In genomic region chr12:95462081-95462480, GRCh38 we compare ENCODE assay signal across 22 cellular contexts. TPM values are rescaled to one million over a fixed set of nuclear protein-coding genes. Genes with fewer than 3 reads are reported as not detected.
A peak's percentile ranks its signal among the peaks of the same experiment; 100 is the strongest.
DNase-seq lines count a peak whose midpoint lies in the region; ATAC-seq and TF ChIP-seq lines count a peak whose summit lies in the region.
"Had no signal": no experiment of that assay in that cellular context is flagged by ENCODE, and none has a peak within 500 bp of the region (broad histone marks: within the 10 kb centered on the region; RNA-seq: fewer than 3 reads in every experiment).

No MANE protein-coding gene starts in this region.

- ATAC-seq in HCT116 (no peak), left lobe of liver (peak; percentile 73), right lobe of liver (peak; percentile 61 to 83 (median 74))
- ATAC-seq: A549, GM23338 had no signal

- H3K36me3 ChIP-seq in HCT116 (ENCODE audit: control insufficient read depth in 1 of 2, insufficient read depth in 2 of 2, low read length in 2 of 2) (no peaks in the 10 kb centered on the region), Loucy (ENCODE audit: insufficient read depth, low read length) (no peaks in the 10 kb centered on the region), right lobe of liver (no peaks in the 10 kb centered on the region)
- H3K36me3 ChIP-seq: BE2C; BLaER1 treated with 17β-estradiol and CSF1 and Interleukin-3, amounts not matched to agents 10 nM and 100 nM had no signal

- no TSS peak for BruUV-seq in HCT116 (replicated peaks; lab: Mats Ljungman, UMichigan)

- H3K4me1 ChIP-seq in HCT116 (ENCODE audit: control insufficient read depth in 1 of 2, insufficient read depth in 2 of 2, low read length in 2 of 2) (peaks cover 21 to 26% of the 10 kb centered on the region in 2 experiments; a peak in 3 of 4 replicates), Loucy (ENCODE audit: insufficient read depth, low read length, poor library complexity, severe bottlenecking) (no peaks in the 10 kb centered on the region), right lobe of liver (peaks cover 0 to 37% (median 12%) of the 10 kb centered on the region in 4 donors)
- H3K4me1 ChIP-seq: A549, BE2C had no signal

- H3K9me3 ChIP-seq in HCT116 (ENCODE audit: control insufficient read depth in 1 of 2, insufficient read depth in 1 of 2, low read depth in 1 of 2, low read length in 2 of 2) (no peaks in the 10 kb centered on the region), Loucy (ENCODE audit: insufficient read depth, low read depth, low read length) (no peaks in the 10 kb centered on the region), right lobe of liver (no peaks in the 10 kb centered on the region)
- H3K9me3 ChIP-seq: A549 had no signal

- no peaks in the 10 kb centered on the region for H4K20me1 ChIP-seq in HCT116 (ENCODE audit: insufficient read depth)
- H4K20me1 ChIP-seq in Loucy (ENCODE audit: insufficient read depth, low read length, poor library complexity, severe bottlenecking) = no peaks in the 10 kb centered on the region
- H4K20me1 ChIP-seq: BLaER1 treated with 17β-estradiol and CSF1 and Interleukin-3, amounts not matched to agents 10 nM and 100 nM had no signal

- WGBS in right lobe of liver (ENCODE audit: insufficient coverage, low coverage, low lambda C conversion rate, missing lambda C conversion rate) = 21% methylated on average over 4 of the region's 4 CpGs

- DNase-seq in HCT116 (ENCODE audit: low read depth, low spot score) (no peak), left lobe of liver (ENCODE audit: low spot score) (no peak), right lobe of liver (peak in 1 of 3 donors; percentile 56), T-helper 2 cell (no peak), GF-D8 (lab: John Stamatoyannopoulos, UW) (no peak), dorsolateral prefrontal cortex (no peak)
- DNase-seq: 8988T; ACHN; AML-193; BE2C; CD4-positive, alpha-beta T cell; CD8-positive, alpha-beta memory T cell; DMS 273 treated with DMSO at 0.1 percent for 48 hours; DMS79; EL; GDM1; H9; HFFc6 had no signal

- TF ChIP-seq CTCF in HCT116 (IDR thresholded peaks at IDR 0.05 in 2 of 3, conservative IDR thresholded peaks at IDR 0.05 in 1 of 3; ENCODE audit: borderline replicate concordance in 1 of 3, insufficient read depth in 1 of 3, low read depth in 2 of 3, low read length in 2 of 3) (no peak), Loucy (conservative IDR thresholded peaks at IDR 0.05; ENCODE audit: low read length) (no peak), right lobe of liver (IDR thresholded peaks at IDR 0.05) (no peak), dorsolateral prefrontal cortex (IDR thresholded peaks at IDR 0.05 in 54 of 56, conservative IDR thresholded peaks at IDR 0.05 in 2 of 56; ENCODE audit: low read depth in 1 of 56, partially characterized antibody in 56 of 56) (no peak)

- CTCF ChIA-PET in HCT116 (lab: Charles Lee) = no interaction called here

- TF ChIP-seq POLR2A in HCT116 (IDR thresholded peaks at IDR 0.05; ENCODE audit: borderline replicate concordance, extremely low read depth, insufficient read depth, insufficient read length) = no peak
- no peak for TF ChIP-seq POLR2A in right lobe of liver (IDR thresholded peaks at IDR 0.05)

- no peak overlapping the region for H3K4me3 ChIP-seq in HCT116 (replicated peaks in 1 of 2; ENCODE audit: low read depth in 1 of 2, low read length in 2 of 2)
- H3K4me3 ChIP-seq in Loucy (ENCODE audit: low read length, poor library complexity, severe bottlenecking) = no peak overlapping the region
- no peak overlapping the region for H3K4me3 ChIP-seq in right lobe of liver
- H3K4me3 ChIP-seq in dorsolateral prefrontal cortex = no peak overlapping the region
- H3K4me3 ChIP-seq: A549; BLaER1 treated with 17β-estradiol and CSF1 and Interleukin-3, amounts not matched to agents 10 nM and 100 nM; GM23338 had no signal

- H3K9ac ChIP-seq in HCT116 (ENCODE audit: low read length) = no peak overlapping the region
- H3K9ac ChIP-seq in Loucy (ENCODE audit: low read depth, low read length, poor library complexity, severe bottlenecking) = no peak overlapping the region
- H3K9ac ChIP-seq: BLaER1 treated with 17β-estradiol and CSF1 and Interleukin-3, amounts not matched to agents 10 nM and 100 nM had no signal

- peak overlapping the region; percentile 93 for H2AFZ ChIP-seq in HCT116 (ENCODE audit: low read depth, low read length, poor library complexity, severe bottlenecking)
- 0 out of 2 replicates have a peak overlapping the region, but pooled peaks have one; percentile 54 for H2AFZ ChIP-seq in Loucy (ENCODE audit: low read length)
- H2AFZ ChIP-seq: GM23338 had no signal

- H3K27me3 ChIP-seq in HCT116 (ENCODE audit: insufficient read depth, low read length) (no peaks in the 10 kb centered on the region), Loucy (ENCODE audit: insufficient read depth, low read length, poor library complexity, severe bottlenecking) (no peaks in the 10 kb centered on the region), right lobe of liver (no peaks in the 10 kb centered on the region), dorsolateral prefrontal cortex (no peaks in the 10 kb centered on the region)
- H3K27me3 ChIP-seq: BLaER1 treated with 17β-estradiol and CSF1 and Interleukin-3, amounts not matched to agents 10 nM and 100 nM had no signal

- intact Hi-C loops in HCT116 (cut with micrococcal nuclease) = no loop called here
- intact Hi-C loops in right lobe of liver (cut with DNase I) = no loop called here
- intact Hi-C loops in dorsolateral prefrontal cortex (cut with DNase I) = no loop called here

- H3K79me2 ChIP-seq in HCT116 (ENCODE audit: insufficient read depth, low read length) (no peaks in the 10 kb centered on the region), Loucy (ENCODE audit: insufficient read depth, low read length) (no peaks in the 10 kb centered on the region)

- RAD21 ChIA-PET in HCT116 (lab: Charles Lee; ENCODE audit: low non-redundant PET in 1 of 2, low total read pairs in 2 of 2, uncharacterized antibody in 2 of 2, unreplicated experiment in 2 of 2) = no interaction called here

- POLR2A ChIA-PET in HCT116 (lab: Charles Lee) = interaction anchor here (2.7 kb wide), 1 partner anchor 11 kb away, joined by 11 read pairs; the partner anchor contains the start of gene METAP2

- H3K27ac ChIP-seq in HCT116 (ENCODE audit: low read depth, low read length) (no peak overlapping the region), right lobe of liver (peak overlapping the region; percentile 29 to 61 (median 50)), dorsolateral prefrontal cortex (no peak overlapping the region)
- H3K27ac ChIP-seq: A549; BLaER1 treated with 17β-estradiol and CSF1 and Interleukin-3, amounts not matched to agents 10 nM and 100 nM had no signal

- H3K4me2 ChIP-seq in HCT116 (ENCODE audit: low read length) (no peak overlapping the region), Loucy (ENCODE audit: low read depth, low read length, poor library complexity, severe bottlenecking) (no peak overlapping the region)
- H3K4me2 ChIP-seq: A549; BLaER1 treated with 17β-estradiol and CSF1 and Interleukin-3, amounts not matched to agents 10 nM and 100 nM; GM23338 had no signal

- H3K9me2 ChIP-seq in HCT116 (ENCODE audit: insufficient read depth) (no peaks in the 10 kb centered on the region), Loucy (replicated peaks; ENCODE audit: low read depth, low read length) (no peaks in the 10 kb centered on the region)

- no peak for TF ChIP-seq RAD21 in HCT116 (IDR thresholded peaks at IDR 0.05; ENCODE audit: low read depth)

- no peaks in the 10 kb centered on the region for H3F3A ChIP-seq in Loucy (ENCODE audit: low read depth)

TF ChIP-seq in HCT116, 20 proteins besides CTCF, POLR2A, EP300 and RAD21 (continues in another document):
- TF ChIP-seq SP1 (IDR thresholded peaks at IDR 0.05; ENCODE audit: low read depth) = no peak
- no peak for TF ChIP-seq POLR2AphosphoS5 (IDR thresholded peaks at IDR 0.05; ENCODE audit: low read depth, low read length)
- no peak for TF ChIP-seq CBX3 (IDR thresholded peaks at IDR 0.05; ENCODE audit: low read depth)
- no peak for TF ChIP-seq REST (IDR thresholded peaks at IDR 0.05; ENCODE audit: low read depth)
- no peak for TF ChIP-seq YY1 (IDR thresholded peaks at IDR 0.05; ENCODE audit: extremely low read depth, insufficient replicate concordance, low read depth, low read length)
- no peak for TF ChIP-seq MAX (IDR thresholded peaks at IDR 0.05)
- no peak for TF ChIP-seq SRF (IDR thresholded peaks at IDR 0.05; ENCODE audit: low read depth)
- no peak for TF ChIP-seq ATF3 (IDR thresholded peaks at IDR 0.05)
- no peak for TF ChIP-seq EZH2 (IDR thresholded peaks at IDR 0.05)

RNA-seq across cellular contexts. Expression of gene METAP2, which starts 11.9 kb away (rescaled TPM):
- total RNA-seq in HCT116 (2021; ENCODE audit: unreplicated experiment) = 127 TPM
- polyA plus RNA-seq in HCT116 (2012) = 81.9 and 111 TPM in 2 replicates
- 22.0 TPM for total RNA-seq in left lobe of liver
- 10 to 100 TPM; 25.5 to 62.0 (median 34.0) TPM for total RNA-seq in right lobe of liver
- 10 to 100 TPM; 38.9 to 82.5 (median 54.8) TPM for total RNA-seq in dorsolateral prefrontal cortex

Comparison
In these comparisons a context has a peak if more than half of its experiments do, and no peak if none do; other contexts are left out.
1. H3K27ac ChIP-seq: peak in right lobe of liver (3 of 3); none in HCT116 (single experiment) and dorsolateral prefrontal cortex (0 of 59).